In the genomic region with DNA sequence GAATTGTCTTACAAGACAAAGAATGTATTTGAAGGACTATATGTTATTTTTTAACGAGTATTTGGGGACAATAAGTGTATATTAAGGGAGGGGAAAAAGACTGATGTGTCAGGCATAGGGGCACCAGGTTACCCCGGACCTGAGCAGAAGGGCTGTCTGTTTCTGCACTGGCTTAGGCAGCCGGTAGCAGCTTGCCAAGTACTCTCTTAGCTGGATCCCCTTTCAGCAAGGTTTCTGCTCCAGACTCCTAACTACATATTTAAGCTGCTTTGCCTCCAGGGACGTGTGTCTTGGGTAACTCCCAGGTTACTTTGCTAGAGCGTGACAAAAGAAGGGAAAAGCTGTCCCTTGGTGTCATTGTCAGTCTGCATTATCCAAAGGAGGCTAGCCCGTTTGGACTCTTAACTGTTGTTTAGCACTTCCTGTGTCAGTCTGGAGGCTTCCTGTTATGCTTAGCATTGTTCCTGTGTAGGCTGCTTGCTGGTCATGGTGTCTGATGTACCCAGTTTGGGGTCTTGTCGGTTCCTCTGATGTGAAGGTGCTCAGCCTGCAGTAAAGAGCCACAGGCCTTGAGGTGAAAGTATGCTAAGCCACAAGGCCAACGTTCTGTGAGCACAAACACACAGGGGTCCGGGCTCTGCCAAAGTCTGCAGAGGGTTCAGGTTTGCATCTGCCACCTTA, we compare ENCODE assay signal across 18 cellular contexts. TPM values are rescaled to one million over a fixed set of nuclear protein-coding genes. Genes with fewer than 3 reads are reported as not detected.
DNase-seq lines count a peak whose midpoint lies in the region; ATAC-seq and TF ChIP-seq lines count a peak whose summit lies in the region.
"Had no signal": no experiment of that assay in that cellular context is flagged by ENCODE, and none has a peak within 500 bp of the region (broad histone marks: within the 10 kb centered on the region; RNA-seq: fewer than 3 reads in every experiment).

No MANE protein-coding gene starts in this region.

- no peak overlapping the region for H3K4me3 Mint-ChIP-seq in activated naive CD4-positive, alpha-beta T cell treated with anti-CD3 and anti-CD28 coated beads for 36 hours

- no peak for ATAC-seq in GM21717 (IDR thresholded peaks at IDR 0.05; ENCODE audit: unreplicated experiment)
- ATAC-seq: upper lobe of right lung had no signal

- no peak for TF ChIP-seq CTCF in NB4 (IDR thresholded peaks at IDR 0.05; ENCODE audit: low read depth, low read length)
- no peak for TF ChIP-seq CTCF in adrenal gland (IDR thresholded peaks at IDR 0.05)

- peaks cover 64% of the 10 kb centered on the region for H3K36me3 Mint-ChIP-seq in activated naive CD4-positive, alpha-beta T cell treated with anti-CD3 and anti-CD28 coated beads for 36 hours (ENCODE audit: low read depth)

- peaks cover 4% of the 10 kb centered on the region for H3K9me3 Mint-ChIP-seq in activated naive CD4-positive, alpha-beta T cell treated with anti-CD3 and anti-CD28 coated beads for 36 hours

- TF ChIP-seq POLR2A in NB4 (IDR thresholded peaks at IDR 0.05; ENCODE audit: extremely low read depth, insufficient read length) (no peak), adrenal gland (IDR thresholded peaks at IDR 0.05) (no peak)

- H3K27ac ChIP-seq in adrenal gland, result peak overlapping the region in 3 of 5 donors; percentile 13 to 20 (median 17)
- H3K27ac ChIP-seq: neutrophil, upper lobe of right lung had no signal

- intact Hi-C loops in activated naive CD4-positive, alpha-beta T cell treated with anti-CD3 and anti-CD28 coated beads for 36 hours (cut with micrococcal nuclease), result no loop called here
- intact Hi-C loops in adrenal gland (cut with DNase I) (no loop called here), posterior vena cava (cut with DNase I) (no loop called here)

- peak overlapping the region; percentile 81 for H3K27ac Mint-ChIP-seq in activated naive CD4-positive, alpha-beta T cell treated with anti-CD3 and anti-CD28 coated beads for 36 hours

- no peaks in the 10 kb centered on the region for H3K9me3 ChIP-seq in adrenal gland (replicated peaks in 1 of 3)
- H3K9me3 ChIP-seq: neutrophil, upper lobe of right lung had no signal

- no peaks in the 10 kb centered on the region for H3K27me3 ChIP-seq in adrenal gland
- H3K27me3 ChIP-seq: neutrophil, upper lobe of right lung had no signal

- peaks cover 47% of the 10 kb centered on the region for H3K4me1 Mint-ChIP-seq in activated naive CD4-positive, alpha-beta T cell treated with anti-CD3 and anti-CD28 coated beads for 36 hours (ENCODE audit: low read depth)

- DNase-seq in activated naive CD4-positive, alpha-beta T cell treated with anti-CD3 and anti-CD28 coated beads for 36 hours, result no peak
- no peak for DNase-seq in activated naive CD4-positive, alpha-beta T cell treated with anti-CD3 and anti-CD28 coated beads, Interleukin-2, amount 50 U/mL, for 16 hours
- peak; percentile 22 for DNase-seq in NB4 (ENCODE audit: low read depth)
- DNase-seq in adrenal gland, result peak in 1 of 7 donors; percentile 31
- peak; percentile 24 for DNase-seq in posterior vena cava (ENCODE audit: low spot score)
- DNase-seq in AG08396 (ENCODE audit: low spot score), result no peak
- DNase-seq in globus pallidus (ENCODE audit: low spot score), result no peak
- DNase-seq: activated CD4-positive, alpha-beta T cell treated with anti-CD3 and anti-CD28 coated beads for 1 hour; DMS 273 treated with DMSO at 0.1 percent for 48 hours; mesenchymal stem cell; NCI-H748 treated with DMSO at 0.1 percent for 48 hours; stimulated activated CD4-positive, alpha-beta T cell treated with anti-CD3 and anti-CD28 coated beads, Interleukin-4, amount 100 ng/mL, for 24 hours; upper lobe of right lung had no signal

- CTCF ChIA-PET in activated naive CD4-positive, alpha-beta T cell treated with anti-CD3 and anti-CD28 coated beads for 36 hours (lab: Charles Lee), result interaction anchor here (1.0 kb wide), 2 partner anchors 11 to 36 kb away, joined by 4 read pairs; no protein-coding TSS in a partner anchor

- H3K27me3 Mint-ChIP-seq in activated naive CD4-positive, alpha-beta T cell treated with anti-CD3 and anti-CD28 coated beads for 36 hours (ENCODE audit: low read depth), result no peaks in the 10 kb centered on the region

- H3K4me1 ChIP-seq in adrenal gland (replicated peaks in 1 of 2), result no peaks in the 10 kb centered on the region
- H3K4me1 ChIP-seq: upper lobe of right lung had no signal

- peaks cover 0 to 52% of the 10 kb centered on the region in 2 donors for H3K36me3 ChIP-seq in adrenal gland (replicated peaks in 1 of 2)

- 47 to 56% (median 53%) methylated on average over 6 to 9 of the region's 9 CpGs for whole genome bisulfite sequencing in adrenal gland, 4 donors

- H3K4me3 ChIP-seq in NB4 (ENCODE audit: low read depth, low read length), result no peak overlapping the region
- H3K4me3 ChIP-seq in adrenal gland, result no peak overlapping the region
- H3K4me3 ChIP-seq: upper lobe of right lung had no signal

RNA-seq across cellular contexts. Expression of a gene that starts 11.6 kb away (rescaled TPM):
- total RNA-seq in activated naive CD4-positive, alpha-beta T cell treated with anti-CD3 and anti-CD28 coated beads for 36 hours, result 1 to 10 TPM; 2.1 to 2.5 TPM
- total RNA-seq in adrenal gland, result under 1 TPM in 5 of 8 donors, not detected in 3; 0.27 to 0.79 (median 0.39) TPM
- polyA plus RNA-seq in adrenal gland, result 1 to 10 TPM in 2 of 3 donors, under 1 TPM in 1; 0.20 to 1.6 (median 1.1) TPM
- under 1 TPM; 0.14 to 0.32 TPM for total RNA-seq in posterior vena cava
- total RNA-seq: cerebellum, epithelial cell of proximal tubule, glomerular endothelial cell had no signal

RNA-seq across cellular contexts. Expression of a gene that starts 28.4 kb away (rescaled TPM):
- 1 to 10 TPM; 2.8 to 2.9 TPM for total RNA-seq in activated naive CD4-positive, alpha-beta T cell treated with anti-CD3 and anti-CD28 coated beads for 36 hours
- total RNA-seq in adrenal gland, result 1 to 10 TPM in 6 of 8 donors, under 1 TPM in 2; 0.18 to 5.9 (median 1.8) TPM
- 10 to 100 TPM in 1 of 3 donors, 1 to 10 TPM in 2; 1.9 to 23.3 (median 2.6) TPM for polyA plus RNA-seq in adrenal gland
- 1 to 10 TPM; 1.3 to 1.8 TPM for total RNA-seq in posterior vena cava

Comparison
In these comparisons a context has a peak if more than half of its experiments do, and no peak if none do; other contexts are left out.
1. DNase-seq: peak in NB4 (single experiment) and posterior vena cava (single experiment); none in activated naive CD4-positive, alpha-beta T cell treated with anti-CD3 and anti-CD28 coated beads for 36 hours (single experiment), activated naive CD4-positive, alpha-beta T cell treated with anti-CD3 and anti-CD28 coated beads, Interleukin-2, amount 50 U/mL, for 16 hours (single experiment), AG08396 (single experiment) and globus pallidus (single experiment).